13 cellular contexts compared by ENCODE assay signal in genomic region chr19:14165986-14166385, GRCh38. TPM values are rescaled to one million over a fixed set of nuclear protein-coding genes. Genes with fewer than 3 reads are reported as not detected.
A peak's percentile ranks its signal among the peaks of the same experiment; 100 is the strongest.
DNase-seq lines count a peak whose midpoint lies in the region; ATAC-seq lines count a peak whose summit lies in the region.
"Had no signal": no experiment of that assay in that cellular context is flagged by ENCODE, and none has a peak within 500 bp of the region (broad histone marks: within the 10 kb centered on the region; RNA-seq: fewer than 3 reads in every experiment).

No MANE protein-coding gene starts in this region.

- H3K9me3 Mint-ChIP-seq in activated CD4-positive, alpha-beta T cell treated with anti-CD3 and anti-CD28 coated beads, Interleukin-2, amount 10 ng/mL, durations not matched to agents 7 days and 5 days, result no peaks in the 10 kb centered on the region
- peaks cover 4% of the 10 kb centered on the region for H3K9me3 Mint-ChIP-seq in memory B cell

- H3K9me3 ChIP-seq in HAP-1, result no peaks in the 10 kb centered on the region
- H3K9me3 ChIP-seq: A549 had no signal

- peak overlapping the region; percentile 19 for H3K4me3 Mint-ChIP-seq in activated CD4-positive, alpha-beta T cell treated with anti-CD3 and anti-CD28 coated beads, Interleukin-2, amount 10 ng/mL, durations not matched to agents 7 days and 5 days
- peak overlapping the region; percentile 76 for H3K4me3 Mint-ChIP-seq in memory B cell

- POLR2A ChIA-PET in activated CD4-positive, alpha-beta T cell treated with anti-CD3 and anti-CD28 coated beads, Interleukin-2, amount 10 ng/mL, durations not matched to agents 7 days and 5 days (lab: Charles Lee), result no interaction called here

- no peaks in the 10 kb centered on the region for H3K27me3 Mint-ChIP-seq in activated CD4-positive, alpha-beta T cell treated with anti-CD3 and anti-CD28 coated beads, Interleukin-2, amount 10 ng/mL, durations not matched to agents 7 days and 5 days
- H3K27me3 Mint-ChIP-seq in memory B cell, result peaks cover 28% of the 10 kb centered on the region
- H3K27me3 Mint-ChIP-seq: progenitor cell of endocrine pancreas had no signal

- no peak overlapping the region for H3K4me3 ChIP-seq in HAP-1
- H3K4me3 ChIP-seq: A549 had no signal

- CTCF ChIA-PET in activated CD4-positive, alpha-beta T cell treated with anti-CD3 and anti-CD28 coated beads, Interleukin-2, amount 10 ng/mL, durations not matched to agents 7 days and 5 days (lab: Charles Lee), result interaction anchor here (0.5 kb wide), 1 partner anchor 20 kb away, joined by 3 read pairs; no protein-coding TSS in a partner anchor

- no peak for DNase-seq in activated CD4-positive, alpha-beta T cell treated with anti-CD3 and anti-CD28 coated beads, Interleukin-2, amount 10 ng/mL, durations not matched to agents 7 days and 5 days
- DNase-seq in activated CD4-positive, alpha-beta T cell treated with anti-CD3 and anti-CD28 coated beads for 48 hours, result no peak
- peak; percentile 25 to 35 for DNase-seq in activated T-cell treated with anti-CD3 and anti-CD28 coated beads, Interleukin-2, amount 50 U/mL, for 48 hours
- DNase-seq in memory B cell (ENCODE audit: low spot score in 2 of 2) (no peak), HAP-1 (ENCODE audit: low spot score in 2 of 2) (no peak), AG08395 (ENCODE audit: low spot score) (no peak), NCI-H1694 treated with DMSO at 0.1 percent for 48 hours (lab: John Stamatoyannopoulos, UW) (no peak)
- DNase-seq in stimulated activated naive CD8-positive, alpha-beta T cell treated with anti-CD3 and anti-CD28 coated beads, Interleukin-15, Interleukin-2, amounts not matched to agents 100 U/mL and 50 U/mL, for 24 hours, result peak; percentile 36
- DNase-seq: amniotic stem cell, left cardiac atrium, NCI-H2081 treated with DMSO at 0.1 percent for 48 hours had no signal

- no peaks in the 10 kb centered on the region for H3K4me1 ChIP-seq in HAP-1
- H3K4me1 ChIP-seq: A549 had no signal

- peaks cover 23% of the 10 kb centered on the region for H3K4me1 Mint-ChIP-seq in activated CD4-positive, alpha-beta T cell treated with anti-CD3 and anti-CD28 coated beads, Interleukin-2, amount 10 ng/mL, durations not matched to agents 7 days and 5 days
- peaks cover 21% of the 10 kb centered on the region for H3K4me1 Mint-ChIP-seq in memory B cell

- H3K27ac Mint-ChIP-seq in activated CD4-positive, alpha-beta T cell treated with anti-CD3 and anti-CD28 coated beads, Interleukin-2, amount 10 ng/mL, durations not matched to agents 7 days and 5 days, result peak overlapping the region; percentile 87
- peak overlapping the region; percentile 77 for H3K27ac Mint-ChIP-seq in memory B cell
- H3K27ac Mint-ChIP-seq: progenitor cell of endocrine pancreas had no signal

- peaks cover 16% of the 10 kb centered on the region for H3K36me3 Mint-ChIP-seq in activated CD4-positive, alpha-beta T cell treated with anti-CD3 and anti-CD28 coated beads, Interleukin-2, amount 10 ng/mL, durations not matched to agents 7 days and 5 days (ENCODE audit: low read depth)
- H3K36me3 Mint-ChIP-seq in memory B cell, result peaks cover 5% of the 10 kb centered on the region

- ATAC-seq in memory B cell (ENCODE audit: low read depth), result peak; percentile 17
- ATAC-seq in stimulated activated naive CD8-positive, alpha-beta T cell treated with anti-CD3 and anti-CD28 coated beads, Interleukin-15, Interleukin-2, amounts not matched to agents 100 U/mL and 50 U/mL, for 24 hours, result no peak
- ATAC-seq: A549, left cardiac atrium had no signal

- in situ Hi-C loops in HAP-1 (cut with MboI; ENCODE audit: low sequenced_read_pairs), result no loop called here

- peaks cover 25% of the 10 kb centered on the region for H3K36me3 ChIP-seq in HAP-1 (replicated peaks)

- H3K27me3 ChIP-seq in HAP-1 (ENCODE audit: low read depth), result no peaks in the 10 kb centered on the region

RNA-seq across cellular contexts. Expression of gene ASF1B, which starts 29.6 kb away (rescaled TPM):
- 100 to 1,000 TPM; 119 to 131 TPM for total RNA-seq in activated CD4-positive, alpha-beta T cell treated with anti-CD3 and anti-CD28 coated beads, Interleukin-2, amount 10 ng/mL, durations not matched to agents 7 days and 5 days

RNA-seq across cellular contexts. Expression of gene ADGRL1, which starts 40.0 kb away (rescaled TPM):
- total RNA-seq in activated CD4-positive, alpha-beta T cell treated with anti-CD3 and anti-CD28 coated beads, Interleukin-2, amount 10 ng/mL, durations not matched to agents 7 days and 5 days, result 10 to 100 TPM; 12.5 to 14.0 TPM

RNA-seq across cellular contexts. Expression of gene PRKACA, which starts 48.4 kb away (rescaled TPM):
- total RNA-seq in activated CD4-positive, alpha-beta T cell treated with anti-CD3 and anti-CD28 coated beads, Interleukin-2, amount 10 ng/mL, durations not matched to agents 7 days and 5 days, result 10 to 100 TPM; 50.6 to 56.8 TPM

Comparison
In these comparisons a context has a peak if more than half of its experiments do, and no peak if none do; other contexts are left out.
1. DNase-seq: peak in activated T-cell treated with anti-CD3 and anti-CD28 coated beads, Interleukin-2, amount 50 U/mL, for 48 hours (2 of 2) and stimulated activated naive CD8-positive, alpha-beta T cell treated with anti-CD3 and anti-CD28 coated beads, Interleukin-15, Interleukin-2, amounts not matched to agents 100 U/mL and 50 U/mL, for 24 hours (single experiment); none in activated CD4-positive, alpha-beta T cell treated with anti-CD3 and anti-CD28 coated beads, Interleukin-2, amount 10 ng/mL, durations not matched to agents 7 days and 5 days (single experiment), activated CD4-positive, alpha-beta T cell treated with anti-CD3 and anti-CD28 coated beads for 48 hours (single experiment), memory B cell (0 of 2), HAP-1 (0 of 2), AG08395 (single experiment) and NCI-H1694 treated with DMSO at 0.1 percent for 48 hours (single experiment).